ENCODE assay signal across 30 cellular contexts in the genomic region with DNA sequence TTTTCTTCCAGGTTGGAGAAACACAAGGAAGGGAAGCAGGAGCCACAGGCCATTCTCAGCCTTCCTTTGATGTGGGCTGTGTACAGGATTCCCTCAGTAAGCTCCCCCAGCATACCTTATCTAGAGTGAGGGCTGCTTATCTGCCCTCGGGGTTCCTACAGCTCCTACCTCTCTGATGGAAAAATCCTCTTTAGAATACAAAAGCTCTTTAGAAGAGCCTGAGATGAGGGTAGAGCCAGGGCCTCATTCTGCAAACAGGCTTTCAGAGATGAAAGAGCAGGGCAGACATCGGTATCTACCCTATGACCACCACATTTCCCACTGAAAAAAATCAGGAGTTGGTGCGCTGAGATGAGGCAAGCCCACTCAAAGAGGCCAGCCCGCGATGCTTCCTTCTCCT.
DNase-seq lines count a peak whose midpoint lies in the region; ATAC-seq, FAIRE-seq and TF ChIP-seq lines count a peak whose summit lies in the region.
"Had no signal": no experiment of that assay in that cellular context is flagged by ENCODE, and none has a peak within 500 bp of the region (broad histone marks: within the 10 kb centered on the region; RNA-seq: fewer than 3 reads in every experiment).

No MANE protein-coding gene starts in this region.

- H3K9me3 Mint-ChIP-seq in brain, result peaks cover 0 to 3% (median 0%) of the 10 kb centered on the region in 5 experiments
- H3K9me3 Mint-ChIP-seq in neural crest cell, result no peaks in the 10 kb centered on the region
- H3K9me3 Mint-ChIP-seq: activated CD4-positive, alpha-beta T cell treated with anti-CD3 and anti-CD28 coated beads, Interleukin-2, amount 10 ng/mL, durations not matched to agents 24 days and 14 days; activated T-cell treated with anti-CD3 and anti-CD28 coated beads, Interleukin-2, amount 50 U/mL, for 24 hours had no signal

- H3K27me3 Mint-ChIP-seq in brain (no peaks in the 10 kb centered on the region), neural crest cell (ENCODE audit: low read depth) (no peaks in the 10 kb centered on the region)
- H3K27me3 Mint-ChIP-seq: activated CD4-positive, alpha-beta T cell treated with anti-CD3 and anti-CD28 coated beads, Interleukin-2, amount 10 ng/mL, durations not matched to agents 24 days and 14 days; B cell had no signal

- H3K27ac Mint-ChIP-seq in brain (peak overlapping the region in 3 of 5 experiments; percentile 9 to 74 (median 48)), neural crest cell (ENCODE audit: unreplicated experiment) (peak overlapping the region; percentile 73)
- H3K27ac Mint-ChIP-seq: activated CD4-positive, alpha-beta T cell treated with anti-CD3 and anti-CD28 coated beads, Interleukin-2, amount 10 ng/mL, durations not matched to agents 24 days and 14 days; activated naive CD8-positive, alpha-beta T cell treated with anti-CD3 and anti-CD28 coated beads, Interleukin-2, amount 50 U/mL, for 24 hours; activated T-cell treated with anti-CD3 and anti-CD28 coated beads, Interleukin-2, amount 50 U/mL, for 24 hours; B cell; CD4-positive, alpha-beta memory T cell; dendritic cell treated with granulocyte-macrophage colony-stimulating factor and Interleukin-4, amounts not matched to agents 40 ng/mL and 50 ng/mL, for 4 days had no signal

- no peak for TF ChIP-seq POLR2A in GM12892 (IDR thresholded peaks at IDR 0.05; ENCODE audit: low read depth, low read length)

- DNase-seq in ELF-1 (ENCODE audit: low read depth, low spot score) (peak; percentile 94), HuH-7.5 (ENCODE audit: low spot score) (peak; percentile 35), neural crest cell (ENCODE audit: low read depth, low spot score) (no peak), GM12892 (ENCODE audit: insufficient read length) (no peak), KBM-7 (no peak)
- DNase-seq: ACHN; activated CD4-positive, alpha-beta T cell treated with anti-CD3 and anti-CD28 coated beads, Interleukin-2, amount 10 ng/mL, durations not matched to agents 24 days and 14 days; activated gamma-delta T cell treated with Interleukin-2 at 50 U/mL for 16 hours; activated naive CD8-positive, alpha-beta T cell treated with anti-CD3 and anti-CD28 coated beads, Interleukin-2, amount 50 U/mL, for 24 hours; activated T-cell treated with anti-CD3 and anti-CD28 coated beads, Interleukin-2, amount 50 U/mL, for 24 hours; CD4-positive, alpha-beta memory T cell; foreskin fibroblast; head of caudate nucleus; left colon; NCI-H1092; NCI-H187; NCI-H524 treated with DMSO at 0.1 percent for 48 hours; pancreas; Peyer's patch; retina; SIG-M5; small intestine; stimulated activated naive CD4-positive, alpha-beta T cell treated with Interleukin-2 at 50 U/mL for 16 hours had no signal

- H3K36me3 Mint-ChIP-seq in brain (peaks cover 39% of the 10 kb centered on the region), neural crest cell (ENCODE audit: low read depth) (peaks cover 30% of the 10 kb centered on the region)
- H3K36me3 Mint-ChIP-seq: CD4-positive, alpha-beta memory T cell had no signal

- H3K4me1 Mint-ChIP-seq in brain (peaks cover 39% of the 10 kb centered on the region), neural crest cell (peaks cover 45% of the 10 kb centered on the region)
- H3K4me1 Mint-ChIP-seq: activated CD4-positive, alpha-beta T cell treated with anti-CD3 and anti-CD28 coated beads, Interleukin-2, amount 10 ng/mL, durations not matched to agents 24 days and 14 days; activated naive CD8-positive, alpha-beta T cell treated with anti-CD3 and anti-CD28 coated beads, Interleukin-2, amount 50 U/mL, for 24 hours; B cell; CD4-positive, alpha-beta memory T cell; central memory CD8-positive, alpha-beta T cell had no signal

- in situ Hi-C loops in KBM-7 (cut with MboI; ENCODE audit: low pct_unique_long_range_greater_than_20kb, low sequenced_read_pairs), result no loop called here

- FAIRE-seq in GM12892 (lab: Jason Lieb, UNC), result no peak
- FAIRE-seq: pancreas, urothelium cell line had no signal

- no peak for ATAC-seq in esophagus mucosa
- ATAC-seq: activated naive CD8-positive, alpha-beta T cell treated with anti-CD3 and anti-CD28 coated beads, Interleukin-2, amount 50 U/mL, for 24 hours; HCT116; left colon; pancreas had no signal

- H3K4me3 Mint-ChIP-seq in brain, result no peak overlapping the region
- peak overlapping the region; percentile 24 for H3K4me3 Mint-ChIP-seq in neural crest cell
- H3K4me3 Mint-ChIP-seq: activated CD4-positive, alpha-beta T cell treated with anti-CD3 and anti-CD28 coated beads, Interleukin-2, amount 10 ng/mL, durations not matched to agents 24 days and 14 days; activated naive CD8-positive, alpha-beta T cell treated with anti-CD3 and anti-CD28 coated beads, Interleukin-2, amount 50 U/mL, for 24 hours; activated T-cell treated with anti-CD3 and anti-CD28 coated beads, Interleukin-2, amount 50 U/mL, for 24 hours; B cell; CD4-positive, alpha-beta memory T cell; central memory CD8-positive, alpha-beta T cell; dendritic cell treated with granulocyte-macrophage colony-stimulating factor and Interleukin-4, amounts not matched to agents 40 ng/mL and 50 ng/mL, for 4 days had no signal

- TF ChIP-seq CTCF in brain (conservative IDR thresholded peaks at IDR 0.05) (no peak), neural crest cell (conservative IDR thresholded peaks at IDR 0.05) (no peak)

Comparison
In these comparisons a context has a peak if more than half of its experiments do, and no peak if none do; other contexts are left out.
1. DNase-seq: peak in ELF-1 (single experiment) and HuH-7.5 (single experiment); none in neural crest cell (single experiment), GM12892 (single experiment) and KBM-7 (single experiment).